ENCODE assay signal across 18 cellular contexts in the genomic region with DNA sequence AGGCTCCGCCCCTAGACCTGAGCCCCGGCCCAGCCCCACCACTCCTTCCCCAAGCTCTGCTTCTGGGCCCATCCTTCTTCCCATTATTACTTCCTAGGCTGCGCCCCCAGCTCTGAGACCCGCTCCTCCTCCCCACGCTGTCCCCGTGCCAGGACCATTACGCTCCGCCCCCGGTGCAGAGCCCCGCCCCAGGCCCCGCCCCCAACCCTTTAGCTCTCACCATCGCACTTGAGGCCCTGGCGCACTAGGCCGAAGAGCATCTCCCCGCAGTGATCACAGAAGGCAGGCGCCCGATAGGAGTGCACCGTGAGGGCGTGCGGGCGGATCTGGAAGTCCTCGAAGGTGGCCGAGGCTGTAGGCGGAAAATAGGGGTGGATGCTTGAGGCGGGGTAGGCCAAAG. TPM values are rescaled to one million over a fixed set of nuclear protein-coding genes. Genes with fewer than 3 reads are reported as not detected.
"Had no signal": no experiment of that assay in that cellular context is flagged by ENCODE, and none has a peak within 500 bp of the region (broad histone marks: within the 10 kb centered on the region; RNA-seq: fewer than 3 reads in every experiment).

No MANE protein-coding gene starts in this region.

- H3K4me3 ChIP-seq: body of pancreas, hepatocyte, lower lobe of right lung, sigmoid colon, thoracic aorta, uterus had no signal

- DNase-seq: activated B cell treated with CpG ODN at 0.5 μM for 24 hours; activated CD4-positive, alpha-beta T cell treated with anti-CD3 and anti-CD28 coated beads, Interleukin-2, amount 10 ng/mL, durations not matched to agents 7 days and 5 days; activated naive CD4-positive, alpha-beta T cell treated with anti-CD3 and anti-CD28 coated beads, Interleukin-2, amount 50 U/mL, for 16 hours; amniotic stem cell; body of pancreas; central memory CD4-positive, alpha-beta T cell; cortex of kidney; effector memory CD4-positive, alpha-beta T cell; immature natural killer cell; lower lobe of right lung; naive B cell; sigmoid colon; stimulated activated CD4-positive, alpha-beta T cell treated with anti-CD3 and anti-CD28 coated beads, Interleukin-4, amount 100 ng/mL, for 24 hours; stimulated activated naive CD8-positive, alpha-beta T cell treated with anti-CD3 and anti-CD28 coated beads, Interleukin-15, amount 100 ng/mL, for 72 hours; uterus had no signal

- H3K27ac ChIP-seq: body of pancreas, hepatocyte, lower lobe of right lung, sigmoid colon, thoracic aorta, uterus had no signal

- H3K4me2 ChIP-seq: hepatocyte had no signal

- H3K36me3 ChIP-seq: uterus had no signal

- H3K27me3 ChIP-seq: body of pancreas, hepatocyte, sigmoid colon, uterus had no signal

- H3K9me3 ChIP-seq: body of pancreas, lower lobe of right lung, sigmoid colon, thoracic aorta, uterus had no signal

RNA-seq across cellular contexts. Expression of gene DACT3, which starts 49.7 kb away (rescaled TPM):
- total RNA-seq: epithelial cell of proximal tubule had no signal
- polyA plus RNA-seq: immature natural killer cell had no signal
